8 cellular contexts compared by ENCODE assay signal in genomic region chr9:114738581-114739316, GRCh38. TPM values are rescaled to one million over a fixed set of nuclear protein-coding genes. Genes with fewer than 3 reads are reported as not detected.
DNase-seq lines count a peak whose midpoint lies in the region; ATAC-seq, FAIRE-seq and TF ChIP-seq lines count a peak whose summit lies in the region.

No MANE protein-coding gene starts in this region.

- H3K36me3 Mint-ChIP-seq in type B pancreatic cell = no peaks in the 10 kb centered on the region

- H3K27me3 Mint-ChIP-seq in type B pancreatic cell = peaks cover 7% of the 10 kb centered on the region

- no peaks in the 10 kb centered on the region for H3K9me3 Mint-ChIP-seq in type B pancreatic cell

- peak; percentile 66 for ATAC-seq in GM18868 (IDR thresholded peaks at IDR 0.05; ENCODE audit: unreplicated experiment)

- no peak overlapping the region for H3K4me3 Mint-ChIP-seq in type B pancreatic cell

- H3K27ac Mint-ChIP-seq in type B pancreatic cell = peak overlapping the region; percentile 61

- peaks cover 15% of the 10 kb centered on the region for H3K4me1 Mint-ChIP-seq in type B pancreatic cell (ENCODE audit: unreplicated experiment)

- TF ChIP-seq CTCF in LNCAP (IDR thresholded peaks at IDR 0.05) (peak; percentile 75), type B pancreatic cell (conservative IDR thresholded peaks at IDR 0.05) (peak; percentile 90)

- FAIRE-seq in A204.1 (lab: Jason Lieb, UNC) = peak; percentile 40

- DNase-seq in SIG-M5 treated with dmso at 0.1 percent for 504 hours (lab: John Stamatoyannopoulos, UW; ENCODE audit: unreplicated experiment) (peak; percentile 74), fibroblast of the conjunctiva (ENCODE audit: low read depth) (peak; percentile 82), nucleus accumbens (lab: John Stamatoyannopoulos, UW) (peak in 47 of 56 donors; percentile 1 to 76 (median 26)), type B pancreatic cell (ENCODE audit: extremely low spot score, unreplicated experiment) (no peak)
- DNase-seq in activated T-helper 9 cell treated with anti-CD3 and anti-CD28 coated beads, Interleukin-2, amount 50 U/mL, for 16 hours (ENCODE audit: low read depth) = peak; percentile 47

RNA-seq across cellular contexts. Expression of gene TEX48, which starts 56.8 kb away (rescaled TPM):
- total RNA-seq in type B pancreatic cell (ENCODE audit: low replicate concordance) = not detected in 2 replicates
